15 cellular contexts compared by ENCODE assay signal in genomic region chr2:9268310-9269081, GRCh38.
"Had no signal": no experiment of that assay in that cellular context is flagged by ENCODE, and none has a peak within 500 bp of the region (broad histone marks: within the 10 kb centered on the region; RNA-seq: fewer than 3 reads in every experiment).

No MANE protein-coding gene starts in this region.

- H3K9me3 ChIP-seq: gastroesophageal sphincter, ovary, testis, vagina had no signal

- H3K27me3 ChIP-seq: gastroesophageal sphincter, ovary, testis, vagina had no signal

- H3K4me1 Mint-ChIP-seq: activated naive CD8-positive, alpha-beta T cell treated with anti-CD3 and anti-CD28 coated beads, Interleukin-2, amount 50 U/mL, for 24 hours had no signal

- ATAC-seq: activated naive CD8-positive, alpha-beta T cell treated with anti-CD3 and anti-CD28 coated beads, Interleukin-2, amount 50 U/mL, for 24 hours; gastroesophageal sphincter; naive thymus-derived CD8-positive, alpha-beta T cell; stimulated activated naive CD8-positive, alpha-beta T cell treated with anti-CD3 and anti-CD28 coated beads, Interleukin-15, amount 100 ng/mL, for 72 hours had no signal

- H3K4me3 Mint-ChIP-seq: activated naive CD8-positive, alpha-beta T cell treated with anti-CD3 and anti-CD28 coated beads, Interleukin-2, amount 50 U/mL, for 24 hours; naive thymus-derived CD8-positive, alpha-beta T cell; stimulated activated naive CD8-positive, alpha-beta T cell treated with anti-CD3 and anti-CD28 coated beads, Interleukin-15, amount 100 ng/mL, for 72 hours; T-helper 1 cell treated with Interleukin-12 subunit alpha and Interleukin-12 subunit beta and Interleukin-4 antibody, amounts not matched to agents 30 μg/mL and 1 μg/mL, for 36 hours had no signal

- H3K27ac ChIP-seq: epithelial cell of prostate, gastroesophageal sphincter, ovary, testis, vagina had no signal

- DNase-seq: activated CD4-positive, alpha-beta T cell treated with anti-CD3 and anti-CD28 coated beads for 48 hours; activated naive CD4-positive, alpha-beta T cell treated with Interleukin-2 at 50 U/mL for 16 hours; activated naive CD8-positive, alpha-beta T cell treated with anti-CD3 and anti-CD28 coated beads, Interleukin-2, amount 50 U/mL, for 24 hours; central memory CD4-positive, alpha-beta T cell; effector memory CD4-positive, alpha-beta T cell; naive thymus-derived CD8-positive, alpha-beta T cell; ovary; stimulated activated CD4-positive, alpha-beta T cell treated with anti-CD3 and anti-CD28 coated beads, Interleukin-4, amount 100 ng/mL, for 4 hours; stimulated activated naive CD8-positive, alpha-beta T cell treated with anti-CD3 and anti-CD28 coated beads, Interleukin-15, amount 100 ng/mL, for 72 hours; testis had no signal

- H3K4me3 ChIP-seq: gastroesophageal sphincter, ovary, skin epidermis, testis, vagina had no signal

- H3K27ac Mint-ChIP-seq: activated naive CD8-positive, alpha-beta T cell treated with anti-CD3 and anti-CD28 coated beads, Interleukin-2, amount 50 U/mL, for 24 hours; naive thymus-derived CD8-positive, alpha-beta T cell; T-helper 1 cell treated with Interleukin-12 subunit alpha and Interleukin-12 subunit beta and Interleukin-4 antibody, amounts not matched to agents 30 μg/mL and 1 μg/mL, for 36 hours had no signal

- H3K9me3 Mint-ChIP-seq: activated naive CD8-positive, alpha-beta T cell treated with anti-CD3 and anti-CD28 coated beads, Interleukin-2, amount 50 U/mL, for 24 hours; stimulated activated naive CD8-positive, alpha-beta T cell treated with anti-CD3 and anti-CD28 coated beads, Interleukin-15, amount 100 ng/mL, for 72 hours; T-helper 1 cell treated with Interleukin-12 subunit alpha and Interleukin-12 subunit beta and Interleukin-4 antibody, amounts not matched to agents 30 μg/mL and 1 μg/mL, for 36 hours had no signal

- H3K36me3 ChIP-seq: gastroesophageal sphincter, ovary, vagina had no signal

- H3K4me1 ChIP-seq: testis had no signal
